Comparison of ENCODE assay signal across 17 cellular contexts in the genomic region with DNA sequence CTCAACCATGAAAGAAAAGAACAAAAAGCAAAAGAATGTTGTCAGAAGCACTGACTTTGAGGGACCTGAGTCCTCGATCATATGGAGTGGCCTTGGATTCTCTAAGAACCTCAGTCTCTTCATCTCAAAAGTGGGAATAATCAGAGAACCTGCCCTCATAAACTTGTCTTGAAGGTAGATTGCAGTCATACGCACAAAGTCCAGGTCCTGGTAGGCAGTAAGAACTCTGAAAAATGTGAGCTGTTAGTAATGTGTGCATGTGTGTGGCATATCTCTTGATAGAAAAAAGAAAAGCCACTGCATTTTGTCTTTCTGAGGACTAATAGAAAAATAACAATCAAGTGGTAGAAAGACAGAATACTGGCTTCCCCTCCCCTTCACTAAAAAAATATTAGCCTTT.
DNase-seq lines count a peak whose midpoint lies in the region; ATAC-seq and TF ChIP-seq lines count a peak whose summit lies in the region.
"Had no signal": no experiment of that assay in that cellular context is flagged by ENCODE, and none has a peak within 500 bp of the region (broad histone marks: within the 10 kb centered on the region; RNA-seq: fewer than 3 reads in every experiment).

No MANE protein-coding gene starts in this region.

- no peak overlapping the region for H3K27ac ChIP-seq in endodermal cell (ENCODE audit: low read depth, low read length)
- H3K27ac ChIP-seq in coronary artery = no peak overlapping the region
- H3K27ac ChIP-seq: BLaER1, C4-2B had no signal

- no peaks in the 10 kb centered on the region for H3K27me3 ChIP-seq in endodermal cell (ENCODE audit: control insufficient read depth, insufficient read depth, low read length, poor library complexity, severe bottlenecking)
- no peaks in the 10 kb centered on the region for H3K27me3 ChIP-seq in skeletal muscle satellite cell (ENCODE audit: control insufficient read depth, insufficient read depth, low read length)
- H3K27me3 ChIP-seq: BLaER1 had no signal

- peak overlapping the region; percentile 22 for H3K4me2 ChIP-seq in skeletal muscle satellite cell (ENCODE audit: low read length)
- H3K4me2 ChIP-seq: BLaER1 had no signal

- H3K9me3 ChIP-seq in endodermal cell (ENCODE audit: control insufficient read depth, low read length) (no peaks in the 10 kb centered on the region), skeletal muscle satellite cell (replicated peaks; ENCODE audit: low read length) (no peaks in the 10 kb centered on the region)
- H3K9me3 ChIP-seq: BLaER1, Caco-2, HAP-1 had no signal

- ATAC-seq in GM21737 (IDR thresholded peaks at IDR 0.05; ENCODE audit: unreplicated experiment) = no peak
- ATAC-seq: CD8-positive, alpha-beta T cell had no signal

- H3K36me3 ChIP-seq in endodermal cell (ENCODE audit: control insufficient read depth, insufficient read depth, low read length) (no peaks in the 10 kb centered on the region), skeletal muscle satellite cell (ENCODE audit: insufficient read depth, low read length) (no peaks in the 10 kb centered on the region)
- H3K36me3 ChIP-seq: BLaER1, HAP-1 had no signal

- H3K4me3 ChIP-seq in endodermal cell (ENCODE audit: low read length) (no peak overlapping the region), skeletal muscle satellite cell (ENCODE audit: low read length) (no peak overlapping the region), coronary artery (no peak overlapping the region)
- H3K4me3 ChIP-seq: BLaER1, HAP-1 had no signal

- H3K9ac ChIP-seq in endodermal cell (ENCODE audit: extremely low read depth, low read length, poor library complexity, severe bottlenecking) (no peak overlapping the region), skeletal muscle satellite cell (ENCODE audit: low read depth, low read length) (no peak overlapping the region)
- H3K9ac ChIP-seq: BLaER1 had no signal

- 93 to 96% methylated on average over 2 of the region's 2 CpGs for WGBS in endodermal cell (ENCODE audit: insufficient coverage in 1 of 2, insufficient read length in 1 of 2), 2 experiments

- H3K4me1 ChIP-seq in endodermal cell (ENCODE audit: control insufficient read depth, insufficient read depth, low read length) (no peaks in the 10 kb centered on the region), skeletal muscle satellite cell (ENCODE audit: control insufficient read depth, insufficient read depth, low read length) (peaks cover 14% of the 10 kb centered on the region)
- H3K4me1 ChIP-seq: BLaER1, Caco-2, HAP-1 had no signal

- TF ChIP-seq CTCF in endodermal cell (conservative IDR thresholded peaks at IDR 0.05) (no peak), mesothelial cell of epicardium (IDR thresholded peaks at IDR 0.05; ENCODE audit: unreplicated experiment) (no peak), coronary artery (IDR thresholded peaks at IDR 0.05) (no peak)

- H3K4me3 Mint-ChIP-seq in endodermal cell = no peak overlapping the region
- H3K4me3 Mint-ChIP-seq in mesothelial cell of epicardium = no peak overlapping the region
- H3K4me3 Mint-ChIP-seq: B cell; CD4-positive, CD25-positive, alpha-beta regulatory T cell; CD8-positive, alpha-beta T cell; HFFc6 had no signal

- no peaks in the 10 kb centered on the region for H3K36me3 Mint-ChIP-seq in endodermal cell (ENCODE audit: low read depth)
- H3K36me3 Mint-ChIP-seq in mesothelial cell of epicardium = no peaks in the 10 kb centered on the region
- H3K36me3 Mint-ChIP-seq: CD4-positive, CD25-positive, alpha-beta regulatory T cell; CD8-positive, alpha-beta T cell had no signal

- H3K27ac Mint-ChIP-seq in endodermal cell (no peak overlapping the region), mesothelial cell of epicardium (peak overlapping the region; percentile 26)
- H3K27ac Mint-ChIP-seq: B cell; CD4-positive, CD25-positive, alpha-beta regulatory T cell; CD8-positive, alpha-beta T cell; HFFc6 had no signal

- H3K4me1 Mint-ChIP-seq in endodermal cell = no peaks in the 10 kb centered on the region
- H3K4me1 Mint-ChIP-seq in mesothelial cell of epicardium = peaks cover 29% of the 10 kb centered on the region
- H3K4me1 Mint-ChIP-seq: B cell; CD4-positive, CD25-positive, alpha-beta regulatory T cell had no signal

- H3K27me3 Mint-ChIP-seq in endodermal cell (ENCODE audit: insufficient read depth) (peaks cover 2% of the 10 kb centered on the region), mesothelial cell of epicardium (ENCODE audit: low read depth) (no peaks in the 10 kb centered on the region)
- H3K27me3 Mint-ChIP-seq: B cell; CD4-positive, CD25-positive, alpha-beta regulatory T cell had no signal

- DNase-seq in endodermal cell (peak; percentile 11), mesothelial cell of epicardium (ENCODE audit: low spot score in 2 of 2, unreplicated experiment in 2 of 2) (no peak), NCI-H1417 treated with DMSO at 0.1 percent for 48 hours (lab: John Stamatoyannopoulos, UW) (no peak), coronary artery (ENCODE audit: low spot score) (no peak)
- DNase-seq: Caco-2; CD4-positive, CD25-positive, alpha-beta regulatory T cell; CD8-positive, alpha-beta T cell; DMS 273 treated with DMSO at 0.1 percent for 48 hours; GDM1; GOT3 had no signal

- H3K9me3 Mint-ChIP-seq in endodermal cell (no peaks in the 10 kb centered on the region), mesothelial cell of epicardium (no peaks in the 10 kb centered on the region)
- H3K9me3 Mint-ChIP-seq: CD8-positive, alpha-beta T cell; HFFc6 had no signal
